Comparison of ENCODE assay signal across 9 cellular contexts in genomic region chr11:128291043-128291442, GRCh38.
A peak's percentile ranks its signal among the peaks of the same experiment; 100 is the strongest.
DNase-seq lines count a peak whose midpoint lies in the region; ATAC-seq, FAIRE-seq and TF ChIP-seq lines count a peak whose summit lies in the region.
"Had no signal": no experiment of that assay in that cellular context is flagged by ENCODE, and none has a peak within 500 bp of the region (broad histone marks: within the 10 kb centered on the region; RNA-seq: fewer than 3 reads in every experiment).

No MANE protein-coding gene starts in this region.

- peaks cover 98% of the 10 kb centered on the region for H3K4me1 Mint-ChIP-seq in activated T-helper 1 cell treated with anti-CD3 and anti-CD28 coated beads, Interleukin-12 subunit alpha, Interleukin-12 subunit beta, Interleukin-2, Interleukin-4 antibody, amounts not matched to agents 30 ng/mL and 10 ng/mL and 1 ng/mL, durations not matched to agents 14 hours and 24 hours and 36 hours (ENCODE audit: low read depth)

- peak overlapping the region; percentile 90 for H3K4me3 Mint-ChIP-seq in activated T-helper 1 cell treated with anti-CD3 and anti-CD28 coated beads, Interleukin-12 subunit alpha, Interleukin-12 subunit beta, Interleukin-2, Interleukin-4 antibody, amounts not matched to agents 30 ng/mL and 10 ng/mL and 1 ng/mL, durations not matched to agents 14 hours and 24 hours and 36 hours

- peak overlapping the region; percentile 16; the same call in 1 of the 2 replicates for H3K27ac ChIP-seq in BLaER1
- H3K27ac ChIP-seq: HL-60 had no signal

- TF ChIP-seq CTCF in GM06990 (IDR thresholded peaks at IDR 0.05; ENCODE audit: insufficient read depth, low read length, poor library complexity, severe bottlenecking): no peak

- intact Hi-C loops in activated T-helper 1 cell treated with anti-CD3 and anti-CD28 coated beads, Interleukin-12 subunit alpha, Interleukin-12 subunit beta, Interleukin-2, Interleukin-4 antibody, amounts not matched to agents 30 ng/mL and 10 ng/mL and 1 ng/mL, durations not matched to agents 14 hours and 24 hours and 36 hours (cut with micrococcal nuclease): no loop called here

- H3K36me3 ChIP-seq in BLaER1 (no peaks in the 10 kb centered on the region), GM06990 (ENCODE audit: control insufficient read depth, insufficient read depth, low read length) (no peaks in the 10 kb centered on the region)

- DNase-seq in GM06990 (ENCODE audit: extremely low read depth, insufficient read length) (no peak), NCI-H1694 (lab: John Stamatoyannopoulos, UW) (no peak), HTR-8/SVneo (ENCODE audit: insufficient read length, low spot score) (no peak), HT-29 (ENCODE audit: low spot score) (no peak)
- DNase-seq in activated T-helper 1 cell treated with anti-CD3 and anti-CD28 coated beads, Interleukin-12 subunit alpha, Interleukin-12 subunit beta, Interleukin-2, Interleukin-4 antibody, amounts not matched to agents 30 ng/mL and 10 ng/mL and 1 ng/mL, durations not matched to agents 14 hours and 24 hours and 36 hours (ENCODE audit: low spot score): no peak

- H3K27me3 Mint-ChIP-seq in activated T-helper 1 cell treated with anti-CD3 and anti-CD28 coated beads, Interleukin-12 subunit alpha, Interleukin-12 subunit beta, Interleukin-2, Interleukin-4 antibody, amounts not matched to agents 30 ng/mL and 10 ng/mL and 1 ng/mL, durations not matched to agents 14 hours and 24 hours and 36 hours (ENCODE audit: insufficient read depth): peaks cover 1% of the 10 kb centered on the region

- H3K4me1 ChIP-seq in BLaER1 (peaks cover 29% of the 10 kb centered on the region), mononuclear cell (ENCODE audit: insufficient read depth, low read length) (peaks cover 53% of the 10 kb centered on the region)

- H3K9me3 ChIP-seq in BLaER1: no peaks in the 10 kb centered on the region
- no peaks in the 10 kb centered on the region for H3K9me3 ChIP-seq in mononuclear cell (ENCODE audit: low read depth, low read length)

- FAIRE-seq in HTR-8/SVneo (lab: Jason Lieb, UNC): no peak

- H3K4me3 ChIP-seq in BLaER1 (no peak overlapping the region), GM06990 (replicated peaks; ENCODE audit: low read depth, low read length) (peak overlapping the region; percentile 56), mononuclear cell (ENCODE audit: low read length) (peak overlapping the region; percentile 24)

- peak overlapping the region; percentile 98 for H3K27ac Mint-ChIP-seq in activated T-helper 1 cell treated with anti-CD3 and anti-CD28 coated beads, Interleukin-12 subunit alpha, Interleukin-12 subunit beta, Interleukin-2, Interleukin-4 antibody, amounts not matched to agents 30 ng/mL and 10 ng/mL and 1 ng/mL, durations not matched to agents 14 hours and 24 hours and 36 hours

- H4K20me1 ChIP-seq in BLaER1: no peaks in the 10 kb centered on the region

- peak overlapping the region; percentile 21; the same call in 1 of the 2 replicates for H3K9ac ChIP-seq in BLaER1

- no peak for ATAC-seq in GM18502 (IDR thresholded peaks at IDR 0.05; ENCODE audit: poor library complexity, unreplicated experiment)

- H3K4me2 ChIP-seq in BLaER1: peak overlapping the region; percentile 76

- peaks cover 11% of the 10 kb centered on the region for H3K9me3 Mint-ChIP-seq in activated T-helper 1 cell treated with anti-CD3 and anti-CD28 coated beads, Interleukin-12 subunit alpha, Interleukin-12 subunit beta, Interleukin-2, Interleukin-4 antibody, amounts not matched to agents 30 ng/mL and 10 ng/mL and 1 ng/mL, durations not matched to agents 14 hours and 24 hours and 36 hours

- H3K27me3 ChIP-seq in BLaER1 (no peaks in the 10 kb centered on the region), GM06990 (replicated peaks; ENCODE audit: control insufficient read depth, insufficient read depth, low read length) (no peaks in the 10 kb centered on the region), mononuclear cell (ENCODE audit: insufficient read depth, low read length) (no peaks in the 10 kb centered on the region)

- H3K36me3 Mint-ChIP-seq in activated T-helper 1 cell treated with anti-CD3 and anti-CD28 coated beads, Interleukin-12 subunit alpha, Interleukin-12 subunit beta, Interleukin-2, Interleukin-4 antibody, amounts not matched to agents 30 ng/mL and 10 ng/mL and 1 ng/mL, durations not matched to agents 14 hours and 24 hours and 36 hours (ENCODE audit: low read depth): peaks cover 16% of the 10 kb centered on the region
